ENCODE assay signal across 14 cellular contexts in the genomic region with DNA sequence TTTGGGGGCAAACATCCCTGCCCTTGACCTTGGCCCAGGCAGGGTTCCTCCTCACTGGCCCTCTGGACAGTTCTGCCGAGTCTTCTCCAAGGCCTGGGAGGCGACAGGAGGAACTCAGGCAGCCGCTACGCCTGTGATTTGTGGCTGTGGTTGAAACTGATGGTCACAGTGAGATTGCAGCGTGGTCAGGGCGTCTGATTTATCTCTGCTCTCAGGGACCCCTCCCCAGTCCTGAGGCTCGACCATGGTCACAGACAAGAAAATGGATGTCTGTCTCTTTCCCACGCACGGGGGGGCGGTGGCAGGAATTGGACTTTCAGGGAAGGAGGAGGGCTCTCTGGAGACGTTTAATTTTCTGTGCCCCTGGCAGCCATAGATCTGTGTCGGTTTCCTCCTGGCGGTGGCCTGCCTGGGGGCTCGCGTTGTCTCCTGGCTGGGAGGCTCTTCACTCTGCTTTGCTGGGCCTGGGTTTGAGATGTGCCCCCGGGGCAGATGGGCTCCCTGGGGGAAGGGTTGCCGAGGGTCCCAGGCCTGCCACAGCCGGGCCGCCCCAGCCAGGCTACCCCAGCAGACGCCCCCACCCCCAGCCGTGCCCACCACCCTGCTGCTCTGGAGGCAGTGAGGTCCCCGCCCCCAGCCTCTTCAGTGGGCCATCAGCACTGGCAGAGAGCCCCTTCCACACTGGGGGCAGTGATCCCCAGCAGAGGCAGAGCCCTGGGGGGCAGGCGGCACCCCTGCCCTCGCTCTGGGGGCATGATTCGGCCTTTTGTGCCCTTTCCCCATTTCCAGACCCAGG.
DNase-seq lines count a peak whose midpoint lies in the region; ATAC-seq and TF ChIP-seq lines count a peak whose summit lies in the region.
"Had no signal": no experiment of that assay in that cellular context is flagged by ENCODE, and none has a peak within 500 bp of the region (broad histone marks: within the 10 kb centered on the region; RNA-seq: fewer than 3 reads in every experiment).

No MANE protein-coding gene starts in this region.

- no peak overlapping the region for H2AFZ ChIP-seq in OCI-LY7 (ENCODE audit: low read length)

- peaks cover 93 to 98% (median 97%) of the 10 kb centered on the region in 11 experiments for H4K20me1 ChIP-seq in BLaER1 treated with 17β-estradiol and CSF1 and Interleukin-3, amounts not matched to agents 10 nM and 100 nM
- no peaks in the 10 kb centered on the region for H4K20me1 ChIP-seq in OCI-LY7 (ENCODE audit: insufficient read depth, low read length)

- no peak for ATAC-seq in effector memory CD8-positive, alpha-beta T cell (replicated peaks)
- no peak for ATAC-seq in stimulated activated memory B cell treated with anti-CD40 and anti-IgM and Interleukin-4, amounts not matched to agents 10 μg/mL and 1 μg/mL and 100 μg/mL, for 72 hours
- ATAC-seq: SK-N-SH treated with all-trans-retinoic acid at 6 μM for 48 hours had no signal

- peaks cover 0 to 26% (median 12%) of the 10 kb centered on the region in 11 experiments; a peak in 17 of 22 replicates for H3K27me3 ChIP-seq in BLaER1 treated with 17β-estradiol and CSF1 and Interleukin-3, amounts not matched to agents 10 nM and 100 nM
- H3K27me3 ChIP-seq in NT2/D1 (ENCODE audit: insufficient read depth, insufficient read length) (no peaks in the 10 kb centered on the region), prostate gland (replicated peaks; ENCODE audit: insufficient read depth) (no peaks in the 10 kb centered on the region)
- H3K27me3 ChIP-seq: Peyer's patch had no signal

- H3K4me1 ChIP-seq in BLaER1 treated with 17β-estradiol and CSF1 and Interleukin-3, amounts not matched to agents 10 nM and 100 nM = peaks cover 56 to 78% (median 68%) of the 10 kb centered on the region in 10 experiments
- H3K4me1 ChIP-seq in NT2/D1 (ENCODE audit: insufficient read depth, insufficient read length) = peaks cover 13% of the 10 kb centered on the region
- H3K4me1 ChIP-seq in prostate gland (replicated peaks) = peaks cover 6% of the 10 kb centered on the region
- peaks cover 15% of the 10 kb centered on the region for H3K4me1 ChIP-seq in OCI-LY7 (ENCODE audit: insufficient read depth, low read length, poor library complexity, severe bottlenecking)

- no peaks in the 10 kb centered on the region for H3K9me3 ChIP-seq in BLaER1 treated with 17β-estradiol and CSF1 and Interleukin-3, amounts not matched to agents 10 nM and 100 nM (replicated peaks in 1 of 11)
- H3K9me3 ChIP-seq in NT2/D1 (ENCODE audit: insufficient read depth, low read length) (no peaks in the 10 kb centered on the region), prostate gland (no peaks in the 10 kb centered on the region), OCI-LY7 (ENCODE audit: low read length) (no peaks in the 10 kb centered on the region)

- peak overlapping the region in 10 of 11 experiments; percentile 5 to 41 (median 28); a peak in 10 of 22 replicates for H3K4me2 ChIP-seq in BLaER1 treated with 17β-estradiol and CSF1 and Interleukin-3, amounts not matched to agents 10 nM and 100 nM
- no peak overlapping the region for H3K4me2 ChIP-seq in OCI-LY7 (ENCODE audit: low read length)

- no peak overlapping the region for H3K27ac ChIP-seq in BLaER1 treated with 17β-estradiol and CSF1 and Interleukin-3, amounts not matched to agents 10 nM and 100 nM
- H3K27ac ChIP-seq in prostate gland (no peak overlapping the region), OCI-LY7 (ENCODE audit: low read depth, low read length, poor library complexity, severe bottlenecking) (no peak overlapping the region)
- H3K27ac ChIP-seq: Peyer's patch had no signal

- peaks cover 30% of the 10 kb centered on the region for H3K36me3 Mint-ChIP-seq in effector memory CD8-positive, alpha-beta T cell (ENCODE audit: insufficient read depth)
- H3K36me3 Mint-ChIP-seq in stimulated activated memory B cell treated with anti-CD40 and anti-IgM and Interleukin-4, amounts not matched to agents 10 μg/mL and 1 μg/mL and 100 μg/mL, for 72 hours = peaks cover 86% of the 10 kb centered on the region

- TF ChIP-seq POLR2A in prostate gland (IDR thresholded peaks at IDR 0.05) = no peak

- 84% methylated on average over 25 of the region's 25 CpGs for WGBS in prostate gland

- BruUV-seq in OCI-LY7 (replicated peaks; lab: Mats Ljungman, UMichigan) = no TSS peak

- intact Hi-C loops in prostate gland (cut with DNase I) = no loop called here
- intact Hi-C loops in OCI-LY7 (cut with micrococcal nuclease; ENCODE audit: unreplicated experiment) = loop anchor here (10.0 kb wide), 1 partner anchor 91 kb away; no protein-coding TSS in a partner anchor

- H3K79me2 ChIP-seq in OCI-LY7 (ENCODE audit: insufficient read depth, low read depth, low read length) = no peaks in the 10 kb centered on the region

- H3K4me3 ChIP-seq in BLaER1 treated with 17β-estradiol and CSF1 and Interleukin-3, amounts not matched to agents 10 nM and 100 nM = no peak overlapping the region
- H3K4me3 ChIP-seq in NT2/D1 (ENCODE audit: insufficient read length, low read depth) (no peak overlapping the region), prostate gland (no peak overlapping the region), OCI-LY7 (ENCODE audit: low read depth, low read length, poor library complexity, severe bottlenecking) (no peak overlapping the region)
- H3K4me3 ChIP-seq: Peyer's patch had no signal

- DNase-seq in NT2/D1 (ENCODE audit: low read depth, low spot score) (no peak), prostate gland (ENCODE audit: low spot score) (no peak), NCI-H526 treated with DMSO at 0.1 percent for 48 hours (lab: John Stamatoyannopoulos, UW) (no peak), OCI-LY7 (ENCODE audit: low spot score) (no peak)
- no peak for DNase-seq in effector memory CD8-positive, alpha-beta T cell
- DNase-seq: DMS 273 treated with DMSO at 0.1 percent for 48 hours, NCI-H1436, NCI-H2029 treated with DMSO at 0.1 percent for 48 hours, NCI-H524, Peyer's patch, Right ventricle myocardium superior had no signal

- H3K36me3 ChIP-seq in BLaER1 treated with 17β-estradiol and CSF1 and Interleukin-3, amounts not matched to agents 10 nM and 100 nM = peaks cover 53 to 92% (median 67%) of the 10 kb centered on the region in 11 experiments
- H3K36me3 ChIP-seq in NT2/D1 (ENCODE audit: insufficient read depth, insufficient read length, low read length) (peaks cover 91% of the 10 kb centered on the region), prostate gland (peaks cover 15 to 47% of the 10 kb centered on the region in 2 donors), OCI-LY7 (ENCODE audit: insufficient read depth, low read length) (peaks cover 22% of the 10 kb centered on the region)

- no peak overlapping the region for H3K9ac ChIP-seq in BLaER1 treated with 17β-estradiol and CSF1 and Interleukin-3, amounts not matched to agents 10 nM and 100 nM
- peak overlapping the region; percentile 42 for H3K9ac ChIP-seq in NT2/D1 (ENCODE audit: insufficient read length, low read depth)

- H3K27me3 Mint-ChIP-seq in effector memory CD8-positive, alpha-beta T cell = no peaks in the 10 kb centered on the region
- H3K27me3 Mint-ChIP-seq in stimulated activated memory B cell treated with anti-CD40 and anti-IgM and Interleukin-4, amounts not matched to agents 10 μg/mL and 1 μg/mL and 100 μg/mL, for 72 hours = no peaks in the 10 kb centered on the region

- TF ChIP-seq CTCF in prostate gland (IDR thresholded peaks at IDR 0.05) = no peak
- no peak for TF ChIP-seq CTCF in OCI-LY7 (conservative IDR thresholded peaks at IDR 0.05; ENCODE audit: low read length)

- no peaks in the 10 kb centered on the region for H3K9me2 ChIP-seq in OCI-LY7 (ENCODE audit: insufficient read depth, low read length)

- CTCF ChIA-PET in OCI-LY7 (lab: Charles Lee; ENCODE audit: unreplicated experiment) = interaction anchor here (0.6 kb wide), 1 partner anchor 25 kb away, joined by 4 read pairs; no protein-coding TSS in a partner anchor

- H3K27ac Mint-ChIP-seq in effector memory CD8-positive, alpha-beta T cell = peak overlapping the region; percentile 23 to 68
- H3K27ac Mint-ChIP-seq in stimulated activated memory B cell treated with anti-CD40 and anti-IgM and Interleukin-4, amounts not matched to agents 10 μg/mL and 1 μg/mL and 100 μg/mL, for 72 hours = peak overlapping the region; percentile 99

- no peak overlapping the region for H3K4me3 Mint-ChIP-seq in effector memory CD8-positive, alpha-beta T cell
- peak overlapping the region; percentile 21 for H3K4me3 Mint-ChIP-seq in stimulated activated memory B cell treated with anti-CD40 and anti-IgM and Interleukin-4, amounts not matched to agents 10 μg/mL and 1 μg/mL and 100 μg/mL, for 72 hours

- H3K9me3 Mint-ChIP-seq in effector memory CD8-positive, alpha-beta T cell = no peaks in the 10 kb centered on the region
- H3K9me3 Mint-ChIP-seq in stimulated activated memory B cell treated with anti-CD40 and anti-IgM and Interleukin-4, amounts not matched to agents 10 μg/mL and 1 μg/mL and 100 μg/mL, for 72 hours = no peaks in the 10 kb centered on the region

- POLR2A ChIA-PET in OCI-LY7 (lab: Charles Lee) = no interaction called here

- peaks cover 21 to 26% of the 10 kb centered on the region in 2 donors for H3K4me1 Mint-ChIP-seq in effector memory CD8-positive, alpha-beta T cell (ENCODE audit: low read depth in 2 of 2)
- H3K4me1 Mint-ChIP-seq in stimulated activated memory B cell treated with anti-CD40 and anti-IgM and Interleukin-4, amounts not matched to agents 10 μg/mL and 1 μg/mL and 100 μg/mL, for 72 hours = peaks cover 93% of the 10 kb centered on the region
